ENCODE assay signal across 26 cellular contexts in the genomic region with DNA sequence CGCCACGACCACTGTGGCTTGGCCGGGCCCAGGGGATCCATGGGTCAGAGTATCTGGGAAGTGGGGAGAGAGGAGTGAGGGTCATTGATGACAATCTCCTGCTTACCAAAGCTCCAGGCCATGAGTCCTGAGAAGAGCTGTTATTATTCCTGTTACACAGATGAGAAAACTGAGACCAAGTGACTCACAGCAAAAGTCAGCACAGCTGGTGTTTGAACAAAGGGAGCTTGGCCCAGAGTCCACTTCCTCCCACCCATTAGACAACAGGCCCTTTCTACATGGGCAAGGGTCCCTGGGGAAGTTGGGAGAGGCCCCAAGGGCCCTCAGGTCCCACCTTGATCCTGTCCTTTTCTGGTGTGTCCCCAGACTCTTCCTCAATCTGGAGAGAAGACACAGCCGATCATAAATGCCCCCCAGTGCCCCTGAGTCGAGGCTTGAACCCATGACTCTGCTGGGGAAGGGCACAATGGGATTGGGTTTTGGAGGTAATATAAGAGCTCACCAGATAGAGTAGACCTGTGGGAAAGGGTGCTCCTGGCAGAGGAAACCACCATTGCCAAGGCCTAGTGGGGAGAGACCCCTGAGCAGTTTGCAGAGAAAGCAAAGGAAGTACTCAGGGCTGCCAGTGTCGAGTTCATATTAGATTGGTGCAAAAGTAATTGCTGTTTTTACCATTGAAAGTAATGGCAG. TPM values are rescaled to one million over a fixed set of nuclear protein-coding genes. Genes with fewer than 3 reads are reported as not detected.
DNase-seq lines count a peak whose midpoint lies in the region; ATAC-seq, FAIRE-seq and TF ChIP-seq lines count a peak whose summit lies in the region.
"Had no signal": no experiment of that assay in that cellular context is flagged by ENCODE, and none has a peak within 500 bp of the region (broad histone marks: within the 10 kb centered on the region; RNA-seq: fewer than 3 reads in every experiment).

No MANE protein-coding gene starts in this region.

- H3K4me3 Mint-ChIP-seq in nephron, result no peak overlapping the region
- H3K4me3 Mint-ChIP-seq in type B pancreatic cell, result no peak overlapping the region
- H3K4me3 Mint-ChIP-seq: CD8-positive, alpha-beta T cell; HFFc6 had no signal

- H3K4me1 Mint-ChIP-seq in nephron, result peaks cover 4% of the 10 kb centered on the region
- H3K4me1 Mint-ChIP-seq in type B pancreatic cell (ENCODE audit: unreplicated experiment), result peaks cover under 1% of the 10 kb centered on the region

- no peaks in the 10 kb centered on the region for H3K9me3 ChIP-seq in SK-N-SH
- no peaks in the 10 kb centered on the region for H3K9me3 ChIP-seq in mucosa of descending colon
- H3K9me3 ChIP-seq: BLaER1, Peyer's patch had no signal

- FAIRE-seq in D721Med (lab: Jason Lieb, UNC), result no peak
- FAIRE-seq: G401.6 had no signal

- no peaks in the 10 kb centered on the region for H4K20me1 ChIP-seq in SK-N-SH (ENCODE audit: insufficient read depth)

- no peak for TF ChIP-seq RAD21 in SK-N-SH (IDR thresholded peaks at IDR 0.05; ENCODE audit: low read length)

- H3K4me3 ChIP-seq in SK-N-SH (ENCODE audit: low read depth in 2 of 2, low read length in 1 of 2), result no peak overlapping the region
- H3K4me3 ChIP-seq in mucosa of descending colon, result no peak overlapping the region
- H3K4me3 ChIP-seq: BLaER1, Peyer's patch had no signal

- WGBS in SK-N-SH (ENCODE audit: low lambda C conversion rate), result 69% methylated on average over 6 of the region's 6 CpGs

- POLR2A ChIA-PET in SK-N-SH (lab: Yijun Ruan, JAX), result no interaction called here

- in situ Hi-C loops in GM13977 (cut with MboI; ENCODE audit: low pct_unique_long_range_greater_than_20kb, low sequenced_read_pairs, unreplicated experiment), result no loop called here

- H3K4me2 ChIP-seq in SK-N-SH, result no peak overlapping the region
- H3K4me2 ChIP-seq: BLaER1 had no signal

- TF ChIP-seq CTCF in D721Med (IDR thresholded peaks at IDR 0.05; ENCODE audit: insufficient read depth, missing control alignments) (no peak), SK-N-SH (IDR thresholded peaks at IDR 0.05) (no peak), nephron (IDR thresholded peaks at IDR 0.05; ENCODE audit: unreplicated experiment in 3 of 3) (no peak), type B pancreatic cell (conservative IDR thresholded peaks at IDR 0.05) (no peak), mucosa of descending colon (IDR thresholded peaks at IDR 0.05) (no peak), GM13977 (IDR thresholded peaks at IDR 0.05; ENCODE audit: extremely low read depth, insufficient read depth, missing control alignments) (no peak)

- H3K27me3 ChIP-seq in SK-N-SH (ENCODE audit: insufficient read depth), result peaks cover 7% of the 10 kb centered on the region; the same call in 1 of the 2 replicates
- H3K27me3 ChIP-seq: BLaER1, Peyer's patch had no signal

- CTCF ChIA-PET in SK-N-SH (lab: Yijun Ruan, JAX), result interaction anchor here (1.0 to 1.6 kb wide), 2 partner anchors 10 to 28 kb away, joined by 3 read pairs; a partner anchor contains a TSS

- H3K27ac Mint-ChIP-seq in nephron (peak overlapping the region in 2 of 3 experiments; percentile 20 to 37), type B pancreatic cell (peak overlapping the region; percentile 29)
- H3K27ac Mint-ChIP-seq: CD8-positive, alpha-beta T cell; HFFc6 had no signal

- no peaks in the 10 kb centered on the region for H3F3A ChIP-seq in SK-N-SH (replicated peaks; ENCODE audit: insufficient read depth)

- H3K79me2 ChIP-seq in SK-N-SH (ENCODE audit: insufficient read depth), result no peaks in the 10 kb centered on the region

- no peaks in the 10 kb centered on the region for H3K9me2 ChIP-seq in SK-N-SH

- H3K4me1 ChIP-seq in SK-N-SH (ENCODE audit: control insufficient read depth in 1 of 2, insufficient read depth in 2 of 2, low read depth in 1 of 2, low read length in 1 of 2) (peaks cover 0 to 16% of the 10 kb centered on the region in 2 experiments; a peak in 1 of 4 replicates), mucosa of descending colon (ENCODE audit: low read depth) (peaks cover 10% of the 10 kb centered on the region)

- intact Hi-C loops in mucosa of descending colon (cut with DNase I, micrococcal nuclease), result no loop called here

- H3K27me3 Mint-ChIP-seq in nephron (ENCODE audit: low read depth), result peaks cover 11% of the 10 kb centered on the region
- peaks cover 3% of the 10 kb centered on the region for H3K27me3 Mint-ChIP-seq in type B pancreatic cell

- H3K9ac ChIP-seq in SK-N-SH, result no peak overlapping the region
- H3K9ac ChIP-seq: BLaER1 had no signal

- H3K27ac ChIP-seq in SK-N-SH (ENCODE audit: low read depth in 2 of 2, low read length in 1 of 2), result no peak overlapping the region
- H3K27ac ChIP-seq: BLaER1, HL-60, Peyer's patch had no signal

- no peak for TF ChIP-seq EP300 in SK-N-SH (IDR thresholded peaks at IDR 0.05; ENCODE audit: borderline replicate concordance in 1 of 2, low read depth in 1 of 2, low read length in 1 of 2)

- H3K9me3 Mint-ChIP-seq in nephron (no peaks in the 10 kb centered on the region), type B pancreatic cell (no peaks in the 10 kb centered on the region)
- H3K9me3 Mint-ChIP-seq: CD8-positive, alpha-beta T cell; HFFc6 had no signal

- no peak for ATAC-seq in mucosa of descending colon
- ATAC-seq: CD8-positive, alpha-beta T cell had no signal

- H3K36me3 Mint-ChIP-seq in nephron (ENCODE audit: low read depth), result no peaks in the 10 kb centered on the region
- H3K36me3 Mint-ChIP-seq in type B pancreatic cell, result no peaks in the 10 kb centered on the region

- H2AFZ ChIP-seq in SK-N-SH (ENCODE audit: low read depth), result no peak overlapping the region

- no peaks in the 10 kb centered on the region for H3K36me3 ChIP-seq in SK-N-SH (replicated peaks in 1 of 2; ENCODE audit: control insufficient read depth in 1 of 2, insufficient read depth in 2 of 2, low read length in 1 of 2)
- H3K36me3 ChIP-seq in mucosa of descending colon (ENCODE audit: low read depth), result no peaks in the 10 kb centered on the region
- H3K36me3 ChIP-seq: BLaER1 had no signal

- DNase-seq in D721Med (ENCODE audit: insufficient read length, low spot score) (peak; percentile 13), SK-N-SH (peak; percentile 8), type B pancreatic cell (ENCODE audit: extremely low spot score, unreplicated experiment) (no peak), mucosa of descending colon (no peak), GM13977 (ENCODE audit: low spot score) (no peak), NOMO-1 (lab: John Stamatoyannopoulos, UW; ENCODE audit: unreplicated experiment in 2 of 2) (no peak)
- DNase-seq: CD8-positive, alpha-beta T cell; DMS153; HFFc6; KG1; NCI-H1092; NCI-H1436 treated with DMSO at 0.1 percent for 48 hours; NCI-H2029; NCI-H226; NCI-H510A treated with DMSO at 0.1 percent for 48 hours; NCI-H82; Peyer's patch had no signal

TF ChIP-seq in SK-N-SH, 30 proteins besides CTCF, POLR2A, EP300 and RAD21 (continues in another document):
- TF ChIP-seq SMC3 (IDR thresholded peaks at IDR 0.05; ENCODE audit: low read depth, low read length) (no peak), YY1 (IDR thresholded peaks at IDR 0.05; ENCODE audit: low read depth) (no peak), GABPA (IDR thresholded peaks at IDR 0.05; ENCODE audit: low read depth) (no peak), NRF1 (IDR thresholded peaks at IDR 0.05; ENCODE audit: low read depth, low read length) (no peak), FOXM1 (IDR thresholded peaks at IDR 0.05; ENCODE audit: low read depth) (no peak)
- TF ChIP-seq, protein P1, sequence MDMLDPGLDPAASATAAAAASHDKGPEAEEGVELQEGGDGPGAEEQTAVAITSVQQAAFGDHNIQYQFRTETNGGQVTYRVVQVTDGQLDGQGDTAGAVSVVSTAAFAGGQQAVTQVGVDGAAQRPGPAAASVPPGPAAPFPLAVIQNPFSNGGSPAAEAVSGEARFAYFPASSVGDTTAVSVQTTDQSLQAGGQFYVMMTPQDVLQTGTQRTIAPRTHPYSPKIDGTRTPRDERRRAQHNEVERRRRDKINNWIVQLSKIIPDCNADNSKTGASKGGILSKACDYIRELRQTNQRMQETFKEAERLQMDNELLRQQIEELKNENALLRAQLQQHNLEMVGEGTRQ (IDR thresholded peaks at IDR 0.05; ENCODE audit: borderline replicate concordance, low read depth, low read length), result no peak
- TF ChIP-seq, protein P2, sequence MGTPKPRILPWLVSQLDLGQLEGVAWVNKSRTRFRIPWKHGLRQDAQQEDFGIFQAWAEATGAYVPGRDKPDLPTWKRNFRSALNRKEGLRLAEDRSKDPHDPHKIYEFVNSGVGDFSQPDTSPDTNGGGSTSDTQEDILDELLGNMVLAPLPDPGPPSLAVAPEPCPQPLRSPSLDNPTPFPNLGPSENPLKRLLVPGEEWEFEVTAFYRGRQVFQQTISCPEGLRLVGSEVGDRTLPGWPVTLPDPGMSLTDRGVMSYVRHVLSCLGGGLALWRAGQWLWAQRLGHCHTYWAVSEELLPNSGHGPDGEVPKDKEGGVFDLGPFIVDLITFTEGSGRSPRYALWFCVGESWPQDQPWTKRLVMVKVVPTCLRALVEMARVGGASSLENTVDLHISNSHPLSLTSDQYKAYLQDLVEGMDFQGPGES (IDR thresholded peaks at IDR 0.05; ENCODE audit: low read depth, low read length), result no peak

RNA-seq across cellular contexts. Expression of a gene that starts 6.8 kb away (rescaled TPM):
- polyA plus RNA-seq in SK-N-SH (2012; rRNA removed), result not detected in 2 replicates
- polyA plus RNA-seq in SK-N-SH (2012; cell fraction: cytosol; rRNA removed), result not detected in 2 replicates
- polyA plus RNA-seq in SK-N-SH (2012; cell fraction: nucleus; rRNA removed), result not detected in 2 replicates
- total RNA-seq in type B pancreatic cell (ENCODE audit: low replicate concordance), result 0.87 and 1.4 TPM in 2 replicates
- 10 to 100 TPM; 44.4 to 93.6 (median 82.3) TPM for total RNA-seq in mucosa of descending colon
- total RNA-seq: CD8-positive, alpha-beta T cell; Daoy; H4; HFFc6; HT-29; OCI-LY7; T-helper 1 cell treated with Interleukin-12 subunit alpha and Interleukin-12 subunit beta and Interleukin-4 antibody, amounts not matched to agents 30 ng/mL and 1 ng/mL, for 36 hours had no signal

RNA-seq across cellular contexts. Expression of a gene that starts 18.6 kb away (rescaled TPM):
- polyA plus RNA-seq in SK-N-SH (2012; rRNA removed), result not detected in 2 replicates
- not detected in 2 replicates for polyA plus RNA-seq in SK-N-SH (2012; cell fraction: cytosol; rRNA removed)
- not detected in 2 replicates for polyA plus RNA-seq in SK-N-SH (2012; cell fraction: nucleus; rRNA removed)
- total RNA-seq in type B pancreatic cell (ENCODE audit: low replicate concordance), result 6.6 and 16.3 TPM in 2 replicates
- total RNA-seq in mucosa of descending colon, result 100 to 1,000 TPM; 128 to 276 (median 215) TPM
- total RNA-seq: Daoy; H4; HFFc6; T-helper 1 cell treated with Interleukin-12 subunit alpha and Interleukin-12 subunit beta and Interleukin-4 antibody, amounts not matched to agents 30 ng/mL and 1 ng/mL, for 36 hours had no signal

RNA-seq across cellular contexts. Expression of a gene that starts 27.8 kb away (rescaled TPM):
- polyA plus RNA-seq in SK-N-SH (2012; rRNA removed), result 0.54 and 0.99 TPM in 2 replicates
- polyA plus RNA-seq in SK-N-SH (2012; cell fraction: cytosol; rRNA removed), result 0.31 and 0.77 TPM in 2 replicates
- 0.73 and 0.92 TPM in 2 replicates for polyA plus RNA-seq in SK-N-SH (2012; cell fraction: nucleus; rRNA removed)
- total RNA-seq in type B pancreatic cell (ENCODE audit: low replicate concordance) (2.8 and 5.4 TPM in 2 replicates), mucosa of descending colon (10 to 100 TPM in 1 of 3 donors, 1 to 10 TPM in 1, under 1 TPM in 1; 0.64 to 11.3 (median 1.4) TPM)
- total RNA-seq: HFFc6, HT-29 had no signal

RNA-seq across cellular contexts. Expression of a gene that starts 37.7 kb away (rescaled TPM):
- polyA plus RNA-seq in SK-N-SH (2012; rRNA removed), result not detected in 2 replicates
- polyA plus RNA-seq in SK-N-SH (2012; cell fraction: cytosol; rRNA removed), result not detected in 2 replicates
- polyA plus RNA-seq in SK-N-SH (2012; cell fraction: nucleus; rRNA removed), result not detected in 2 replicates
- total RNA-seq in type B pancreatic cell (ENCODE audit: low replicate concordance), result 0.17 TPM in 1 of 2 replicates, not detected in the other
- total RNA-seq in mucosa of descending colon, result not detected
- total RNA-seq: Daoy; H4; HFFc6; HT-29; Peyer's patch; T-helper 1 cell treated with Interleukin-12 subunit alpha and Interleukin-12 subunit beta and Interleukin-4 antibody, amounts not matched to agents 30 ng/mL and 1 ng/mL, for 36 hours had no signal

RNA-seq across cellular contexts. Expression of a gene that starts 41.7 kb away (rescaled TPM):
- polyA plus RNA-seq in SK-N-SH (2012; rRNA removed), result 44.0 and 45.2 TPM in 2 replicates
- 20.9 and 24.8 TPM in 2 replicates for polyA plus RNA-seq in SK-N-SH (2012; cell fraction: cytosol; rRNA removed)
- polyA plus RNA-seq in SK-N-SH (2012; cell fraction: nucleus; rRNA removed), result 151 and 182 TPM in 2 replicates
- total RNA-seq in type B pancreatic cell (ENCODE audit: low replicate concordance), result 38.6 and 45.0 TPM in 2 replicates
- total RNA-seq in mucosa of descending colon, result 10 to 100 TPM; 33.3 to 36.9 (median 35.6) TPM

Comparison
In these comparisons a context has a peak if more than half of its experiments do, and no peak if none do; other contexts are left out.
1. DNase-seq: peak in D721Med (single experiment) and SK-N-SH (single experiment); none in type B pancreatic cell (single experiment), mucosa of descending colon (0 of 3), GM13977 (single experiment) and NOMO-1 (0 of 2).
2. RNA of a gene that starts 6.8 kb away (total RNA-seq): 44.4 to 93.6 TPM in mucosa of descending colon; 0.87 to 1.4 TPM in type B pancreatic cell; every median in the first group is over 10 times any median in the second.